ENCODE assay signal across 11 cellular contexts in the genomic region with DNA sequence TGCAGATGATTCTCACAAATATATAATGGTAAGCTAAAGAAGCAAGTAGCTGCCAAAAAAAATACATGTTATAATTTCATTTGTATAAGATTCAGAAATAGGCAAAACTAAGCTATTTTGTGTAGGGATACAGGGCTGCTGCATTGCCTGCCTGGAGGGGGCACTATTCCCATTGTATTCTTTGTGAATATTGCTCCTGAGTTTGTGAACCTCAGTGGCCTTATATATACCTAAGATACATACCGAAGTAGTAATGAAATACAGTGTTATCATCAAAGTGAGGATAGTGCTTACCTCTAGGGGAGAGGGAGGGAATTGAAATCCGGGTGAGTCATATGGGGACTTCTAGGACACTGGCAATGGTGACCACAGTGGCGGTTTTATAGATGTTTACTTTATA. TPM values are rescaled to one million over a fixed set of nuclear protein-coding genes. Genes with fewer than 3 reads are reported as not detected.
DNase-seq lines count a peak whose midpoint lies in the region; ATAC-seq and TF ChIP-seq lines count a peak whose summit lies in the region.
"Had no signal": no experiment of that assay in that cellular context is flagged by ENCODE, and none has a peak within 500 bp of the region (broad histone marks: within the 10 kb centered on the region; RNA-seq: fewer than 3 reads in every experiment).

No MANE protein-coding gene starts in this region.

- H3K36me3 Mint-ChIP-seq in T-helper 2 cell treated with Interferon-gamma antibody and Interleukin-4, amounts not matched to agents 5 μg/mL and 100 μg/mL, for 36 hours (ENCODE audit: low read depth), result peaks cover 57% of the 10 kb centered on the region

- ATAC-seq in heart right ventricle (no peak), GM21786 (IDR thresholded peaks at IDR 0.05; ENCODE audit: unreplicated experiment) (no peak)

- H3K27ac Mint-ChIP-seq in T-helper 2 cell treated with Interferon-gamma antibody and Interleukin-4, amounts not matched to agents 5 μg/mL and 100 μg/mL, for 36 hours, result no peak overlapping the region
- H3K27ac Mint-ChIP-seq: nephron had no signal

- H3K4me1 ChIP-seq in heart right ventricle (no peaks in the 10 kb centered on the region), OCI-LY1 (ENCODE audit: insufficient read depth, low read length, severe bottlenecking) (no peaks in the 10 kb centered on the region), esophagus squamous epithelium (no peaks in the 10 kb centered on the region)

- TF ChIP-seq CTCF in heart right ventricle (IDR thresholded peaks at IDR 0.05), result peak in 8 of 9 donors; percentile 10 to 52 (median 36)
- peak; percentile 58 for TF ChIP-seq CTCF in OCI-LY1 (IDR thresholded peaks at IDR 0.05; ENCODE audit: low read length)
- peak in 4 of 6 experiments; percentile 10 to 29 (median 21) for TF ChIP-seq CTCF in esophagus squamous epithelium (IDR thresholded peaks at IDR 0.05)

- no peaks in the 10 kb centered on the region for H3K79me2 ChIP-seq in OCI-LY1 (ENCODE audit: insufficient read depth, low read length)

- H3F3A ChIP-seq in OCI-LY1 (ENCODE audit: insufficient read depth, low read length), result no peaks in the 10 kb centered on the region

- H3K9me2 ChIP-seq in OCI-LY1 (ENCODE audit: low read depth, low read length), result no peaks in the 10 kb centered on the region

- H3K9me3 ChIP-seq in heart right ventricle (no peaks in the 10 kb centered on the region), OCI-LY1 (ENCODE audit: low read length) (no peaks in the 10 kb centered on the region), esophagus squamous epithelium (no peaks in the 10 kb centered on the region)

- intact Hi-C loops in heart right ventricle (cut with DNase I), result loop anchor here in 1 of 10 donors (10.0 kb wide), 1 partner anchor 208 kb away; no protein-coding TSS in a partner anchor
- intact Hi-C loops in cardiac septum (cut with DNase I), result no loop called here
- intact Hi-C loops in esophagus squamous epithelium (cut with DNase I), result no loop called here

- no peaks in the 10 kb centered on the region for H3K27me3 Mint-ChIP-seq in T-helper 2 cell treated with Interferon-gamma antibody and Interleukin-4, amounts not matched to agents 5 μg/mL and 100 μg/mL, for 36 hours (ENCODE audit: low read depth)

- WGBS in heart right ventricle, 2 donors, result 87 to 89% methylated on average over 3 of the region's 3 CpGs
- 90 to 91% methylated on average over 3 of the region's 3 CpGs for WGBS in esophagus squamous epithelium, 2 donors

- H3K4me3 Mint-ChIP-seq in T-helper 2 cell treated with Interferon-gamma antibody and Interleukin-4, amounts not matched to agents 5 μg/mL and 100 μg/mL, for 36 hours, result no peak overlapping the region
- H3K4me3 Mint-ChIP-seq: nephron had no signal

- H3K4me3 ChIP-seq in heart right ventricle (no peak overlapping the region), OCI-LY1 (ENCODE audit: low read depth, low read length, poor library complexity, severe bottlenecking) (no peak overlapping the region), esophagus squamous epithelium (no peak overlapping the region)

- no peak for TF ChIP-seq POLR2A in esophagus squamous epithelium (IDR thresholded peaks at IDR 0.05)

- no peaks in the 10 kb centered on the region for H3K4me1 Mint-ChIP-seq in T-helper 2 cell treated with Interferon-gamma antibody and Interleukin-4, amounts not matched to agents 5 μg/mL and 100 μg/mL, for 36 hours (ENCODE audit: low read depth)
- H3K4me1 Mint-ChIP-seq: nephron had no signal

- H4K20me1 ChIP-seq in OCI-LY1 (ENCODE audit: insufficient read depth, low read length), result no peaks in the 10 kb centered on the region

- no peak overlapping the region for H3K4me2 ChIP-seq in OCI-LY1 (ENCODE audit: low read length)

- H3K27me3 ChIP-seq in heart right ventricle, result no peaks in the 10 kb centered on the region
- H3K27me3 ChIP-seq in OCI-LY1 (ENCODE audit: insufficient read depth, low read length), result no peaks in the 10 kb centered on the region
- no peaks in the 10 kb centered on the region for H3K27me3 ChIP-seq in esophagus squamous epithelium

- H3K36me3 ChIP-seq in heart right ventricle (peaks cover 0 to 100% (median 66%) of the 10 kb centered on the region in 9 donors), OCI-LY1 (ENCODE audit: insufficient read depth, low read length) (peaks cover 97% of the 10 kb centered on the region), esophagus squamous epithelium (peaks cover 16 to 100% (median 43%) of the 10 kb centered on the region in 3 donors)

- DNase-seq in heart right ventricle (no peak), cardiac septum (ENCODE audit: low spot score) (no peak), esophagus squamous epithelium (lab: John Stamatoyannopoulos, UW) (no peak), ureter (ENCODE audit: low spot score) (peak; percentile 4), OCI-M2 (lab: John Stamatoyannopoulos, UW; ENCODE audit: unreplicated experiment) (no peak)
- DNase-seq in T-helper 2 cell treated with Interferon-gamma antibody and Interleukin-4, amounts not matched to agents 5 μg/mL and 100 μg/mL, for 36 hours (ENCODE audit: low spot score), result no peak
- DNase-seq: activated CD4-positive, alpha-beta T cell treated with anti-CD3 and anti-CD28 coated beads, Interleukin-2, amount 50 U/mL, for 48 hours; NCI-H1930 had no signal

- no peaks in the 10 kb centered on the region for H3K9me3 Mint-ChIP-seq in T-helper 2 cell treated with Interferon-gamma antibody and Interleukin-4, amounts not matched to agents 5 μg/mL and 100 μg/mL, for 36 hours
- H3K9me3 Mint-ChIP-seq: nephron had no signal

- H3K9ac ChIP-seq in OCI-LY1 (ENCODE audit: low read length), result no peak overlapping the region

- H2AFZ ChIP-seq in OCI-LY1 (ENCODE audit: low read length), result no peak overlapping the region

- H3K27ac ChIP-seq in heart right ventricle, result no peak overlapping the region
- H3K27ac ChIP-seq in OCI-LY1 (ENCODE audit: low read depth, low read length, poor library complexity, severe bottlenecking), result no peak overlapping the region
- H3K27ac ChIP-seq in esophagus squamous epithelium, result no peak overlapping the region

RNA-seq across cellular contexts. Expression of gene C17orf58, which starts 53.5 kb away (rescaled TPM):
- total RNA-seq in heart right ventricle (1 to 10 TPM; 3.1 to 8.6 (median 4.8) TPM), cardiac septum (3.4 TPM), esophagus squamous epithelium (10 to 100 TPM in 1 of 4 donors, 1 to 10 TPM in 3; 6.4 to 10.7 (median 7.2) TPM), ureter (9.1 TPM)
- polyA plus RNA-seq in heart right ventricle, result 10 to 100 TPM in 1 of 2 donors, 1 to 10 TPM in 1; 7.3 to 10.0 TPM
